In genomic region chr3:100531093-100531492, GRCh38 we compare ENCODE assay signal across 2 cellular contexts.
TF ChIP-seq lines count a peak whose summit lies in the region.

No MANE protein-coding gene starts in this region.

TF ChIP-seq in SK-N-SH, 30 proteins besides CTCF, POLR2A, EP300 and RAD21 (continued from another document):
- TF ChIP-seq PBX3 (IDR thresholded peaks at IDR 0.05) (no peak), SIN3A (IDR thresholded peaks at IDR 0.05; ENCODE audit: borderline replicate concordance, low read depth, low read length) (no peak), NFIC (IDR thresholded peaks at IDR 0.05; ENCODE audit: borderline replicate concordance) (no peak), TCF12 (IDR thresholded peaks at IDR 0.05) (no peak), RXRA (IDR thresholded peaks at IDR 0.05; ENCODE audit: borderline replicate concordance, low read depth) (no peak), JUND (IDR thresholded peaks at IDR 0.05) (no peak), YY1 (IDR thresholded peaks at IDR 0.05; ENCODE audit: low read depth) (no peak)
- TF ChIP-seq, protein P1, sequence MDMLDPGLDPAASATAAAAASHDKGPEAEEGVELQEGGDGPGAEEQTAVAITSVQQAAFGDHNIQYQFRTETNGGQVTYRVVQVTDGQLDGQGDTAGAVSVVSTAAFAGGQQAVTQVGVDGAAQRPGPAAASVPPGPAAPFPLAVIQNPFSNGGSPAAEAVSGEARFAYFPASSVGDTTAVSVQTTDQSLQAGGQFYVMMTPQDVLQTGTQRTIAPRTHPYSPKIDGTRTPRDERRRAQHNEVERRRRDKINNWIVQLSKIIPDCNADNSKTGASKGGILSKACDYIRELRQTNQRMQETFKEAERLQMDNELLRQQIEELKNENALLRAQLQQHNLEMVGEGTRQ (IDR thresholded peaks at IDR 0.05; ENCODE audit: borderline replicate concordance, low read depth, low read length): no peak
- TF ChIP-seq, protein P2, sequence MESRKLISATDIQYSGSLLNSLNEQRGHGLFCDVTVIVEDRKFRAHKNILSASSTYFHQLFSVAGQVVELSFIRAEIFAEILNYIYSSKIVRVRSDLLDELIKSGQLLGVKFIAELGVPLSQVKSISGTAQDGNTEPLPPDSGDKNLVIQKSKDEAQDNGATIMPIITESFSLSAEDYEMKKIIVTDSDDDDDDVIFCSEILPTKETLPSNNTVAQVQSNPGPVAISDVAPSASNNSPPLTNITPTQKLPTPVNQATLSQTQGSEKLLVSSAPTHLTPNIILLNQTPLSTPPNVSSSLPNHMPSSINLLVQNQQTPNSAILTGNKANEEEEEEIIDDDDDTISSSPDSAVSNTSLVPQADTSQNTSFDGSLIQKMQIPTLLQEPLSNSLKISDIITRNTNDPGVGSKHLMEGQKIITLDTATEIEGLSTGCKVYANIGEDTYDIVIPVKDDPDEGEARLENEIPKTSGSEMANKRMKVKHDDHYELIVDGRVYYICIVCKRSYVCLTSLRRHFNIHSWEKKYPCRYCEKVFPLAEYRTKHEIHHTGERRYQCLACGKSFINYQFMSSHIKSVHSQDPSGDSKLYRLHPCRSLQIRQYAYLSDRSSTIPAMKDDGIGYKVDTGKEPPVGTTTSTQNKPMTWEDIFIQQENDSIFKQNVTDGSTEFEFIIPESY (IDR thresholded peaks at IDR 0.05; ENCODE audit: borderline replicate concordance, low read depth): no peak

TF ChIP-seq in K562, 482 proteins besides CTCF, POLR2A, EP300 and RAD21:
- TF ChIP-seq, protein P3, sequence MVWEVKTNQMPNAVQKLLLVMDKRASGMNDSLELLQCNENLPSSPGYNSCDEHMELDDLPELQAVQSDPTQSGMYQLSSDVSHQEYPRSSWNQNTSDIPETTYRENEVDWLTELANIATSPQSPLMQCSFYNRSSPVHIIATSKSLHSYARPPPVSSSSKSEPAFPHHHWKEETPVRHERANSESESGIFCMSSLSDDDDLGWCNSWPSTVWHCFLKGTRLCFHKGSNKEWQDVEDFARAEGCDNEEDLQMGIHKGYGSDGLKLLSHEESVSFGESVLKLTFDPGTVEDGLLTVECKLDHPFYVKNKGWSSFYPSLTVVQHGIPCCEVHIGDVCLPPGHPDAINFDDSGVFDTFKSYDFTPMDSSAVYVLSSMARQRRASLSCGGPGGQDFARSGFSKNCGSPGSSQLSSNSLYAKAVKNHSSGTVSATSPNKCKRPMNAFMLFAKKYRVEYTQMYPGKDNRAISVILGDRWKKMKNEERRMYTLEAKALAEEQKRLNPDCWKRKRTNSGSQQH (CRISPR knock-in tag; IDR thresholded peaks at IDR 0.05): no peak
- TF ChIP-seq PRMT5 (CRISPR knock-in tag; IDR thresholded peaks at IDR 0.05) (no peak), MIER1 (IDR thresholded peaks at IDR 0.05; ENCODE audit: low read depth) (no peak), ZNF347 (CRISPR knock-in tag; IDR thresholded peaks at IDR 0.05; ENCODE audit: low read depth) (no peak), NFIC (IDR thresholded peaks at IDR 0.05) (no peak), SMC3 (conservative IDR thresholded peaks at IDR 0.05; ENCODE audit: insufficient read depth, low read depth, low read length) (no peak), ZNF444 (CRISPR knock-in tag; IDR thresholded peaks at IDR 0.05) (no peak), MAFK (IDR thresholded peaks at IDR 0.05; ENCODE audit: low read length) (peak; percentile 21; the same call in 1 of the 2 replicates), ZNF274 (IDR thresholded peaks at IDR 0.05; ENCODE audit: borderline replicate concordance, low read depth, low read length) (no peak), ZNF316 (IDR thresholded peaks at IDR 0.05) (peak; percentile 66)
